In the genomic region with DNA sequence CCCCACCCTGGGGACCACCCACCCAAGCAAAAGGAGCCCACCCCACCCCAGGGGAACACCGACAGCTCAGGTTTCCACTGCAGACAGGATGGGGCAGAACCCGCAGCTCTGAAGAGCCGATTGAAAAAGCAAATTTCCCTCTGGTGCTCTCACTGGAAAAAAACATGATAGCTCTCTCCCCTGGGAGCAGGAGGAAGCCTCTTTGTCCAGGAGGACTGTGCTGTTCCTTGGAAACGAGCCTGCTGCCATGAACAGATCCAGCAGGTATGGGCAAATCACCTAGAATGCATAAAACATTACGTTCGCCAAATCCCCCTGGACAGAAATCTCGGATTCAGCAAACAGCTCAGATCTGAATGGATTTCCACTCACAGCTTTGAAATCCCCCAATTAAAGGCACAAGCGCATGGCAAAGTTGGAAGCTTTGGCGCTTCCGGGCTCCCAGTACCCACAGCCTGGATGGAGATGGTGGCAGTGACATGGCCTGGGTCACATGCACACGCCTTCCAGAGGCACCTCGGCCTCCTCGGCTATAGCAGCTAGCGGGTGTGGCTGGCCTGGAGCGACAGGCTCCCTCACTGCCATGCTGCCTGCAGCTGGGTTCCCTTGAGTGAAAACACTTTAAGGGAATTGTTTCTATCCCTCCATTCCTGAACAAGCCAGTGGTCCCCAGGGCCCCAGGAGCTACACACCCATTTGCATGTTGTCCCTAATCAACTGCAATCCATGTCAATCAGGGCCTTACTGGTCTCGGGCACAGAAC, we compare ENCODE assay signal across 21 cellular contexts. TPM values are rescaled to one million over a fixed set of nuclear protein-coding genes. Genes with fewer than 3 reads are reported as not detected.
DNase-seq lines count a peak whose midpoint lies in the region; ATAC-seq, FAIRE-seq and TF ChIP-seq lines count a peak whose summit lies in the region.
"Had no signal": no experiment of that assay in that cellular context is flagged by ENCODE, and none has a peak within 500 bp of the region (broad histone marks: within the 10 kb centered on the region; RNA-seq: fewer than 3 reads in every experiment).

No MANE protein-coding gene starts in this region.

- H3K4me3 Mint-ChIP-seq in neural crest cell: no peak overlapping the region
- H3K4me3 Mint-ChIP-seq: T-cell had no signal

- H3K27me3 Mint-ChIP-seq in neural crest cell (ENCODE audit: low read depth): peaks cover 3% of the 10 kb centered on the region
- H3K27me3 Mint-ChIP-seq: T-cell had no signal

- no peaks in the 10 kb centered on the region for H3K36me3 Mint-ChIP-seq in neural crest cell (ENCODE audit: low read depth)
- H3K36me3 Mint-ChIP-seq: T-cell had no signal

- H3K9ac ChIP-seq in NT2/D1 (ENCODE audit: insufficient read length, low read depth): peak overlapping the region; percentile 10
- H3K9ac ChIP-seq: KMS-11 had no signal

- TF ChIP-seq CTCF in neural crest cell (conservative IDR thresholded peaks at IDR 0.05): no peak

- H3K27ac Mint-ChIP-seq in neural crest cell (ENCODE audit: unreplicated experiment): peak overlapping the region; percentile 43
- H3K27ac Mint-ChIP-seq: T-cell had no signal

- FAIRE-seq in frontal cortex (lab: Jason Lieb, UNC): no peak
- FAIRE-seq: pancreas had no signal

- DNase-seq in DMS153 (lab: John Stamatoyannopoulos, UW) (peak; percentile 15), NCI-H1092 (lab: John Stamatoyannopoulos, UW) (peak; percentile 17), NT2/D1 (ENCODE audit: low read depth, low spot score) (no peak), neural crest cell (ENCODE audit: low read depth, low spot score) (no peak), frontal cortex (ENCODE audit: low spot score in 2 of 2) (no peak)
- DNase-seq in activated T-cell treated with anti-CD3 and anti-CD28 coated beads, Interleukin-2, amount 50 U/mL, for 48 hours: no peak
- DNase-seq: activated naive CD4-positive, alpha-beta T cell; AML-193; amygdala; cerebellar nuclear complex; COR-L47; effector memory CD4-positive, alpha-beta T cell; NCI-H226; stimulated activated CD4-positive, alpha-beta T cell treated with anti-CD3 and anti-CD28 coated beads, Interleukin-1b, Interleukin-23, amount 100 ng/mL, for 48 hours; stimulated activated naive CD8-positive, alpha-beta T cell treated with anti-CD3 and anti-CD28 coated beads, Interleukin-15, Interleukin-2, amounts not matched to agents 100 U/mL and 50 U/mL, for 24 hours; T-cell had no signal

- ATAC-seq in HG02623 (IDR thresholded peaks at IDR 0.05; ENCODE audit: unreplicated experiment): no peak
- ATAC-seq: stimulated activated naive CD8-positive, alpha-beta T cell treated with anti-CD3 and anti-CD28 coated beads, Interleukin-15, Interleukin-2, amounts not matched to agents 100 U/mL and 50 U/mL, for 24 hours; T-cell had no signal

- H3K36me3 ChIP-seq in NT2/D1 (ENCODE audit: insufficient read depth, insufficient read length, low read length): no peaks in the 10 kb centered on the region
- H3K36me3 ChIP-seq: pancreas had no signal

- H3K4me3 ChIP-seq in NT2/D1 (ENCODE audit: insufficient read length, low read depth): no peak overlapping the region
- H3K4me3 ChIP-seq: lung, pancreas, tibial nerve had no signal

- H3K9me3 Mint-ChIP-seq in neural crest cell: no peaks in the 10 kb centered on the region
- H3K9me3 Mint-ChIP-seq: T-cell had no signal

- no peaks in the 10 kb centered on the region for H3K27me3 ChIP-seq in NT2/D1 (ENCODE audit: insufficient read depth, insufficient read length)
- H3K27me3 ChIP-seq: pancreas, tibial nerve had no signal

- peaks cover 6% of the 10 kb centered on the region for H3K4me1 Mint-ChIP-seq in neural crest cell

- H3K9me3 ChIP-seq in NT2/D1 (ENCODE audit: insufficient read depth, low read length): no peaks in the 10 kb centered on the region
- H3K9me3 ChIP-seq: pancreas, tibial nerve had no signal

- peaks cover 8% of the 10 kb centered on the region for H3K4me1 ChIP-seq in NT2/D1 (ENCODE audit: insufficient read depth, insufficient read length)
- H3K4me1 ChIP-seq: pancreas, tibial nerve had no signal

RNA-seq across cellular contexts. Expression of gene CEBPG, which starts 59.1 kb away (rescaled TPM):
- 40.2 and 41.9 TPM in 2 replicates for total RNA-seq in neural crest cell
- total RNA-seq in frontal cortex: 54.6 TPM

Comparison
In these comparisons a context has a peak if more than half of its experiments do, and no peak if none do; other contexts are left out.
1. DNase-seq: peak in DMS153 (single experiment) and NCI-H1092 (single experiment); none in NT2/D1 (single experiment), neural crest cell (single experiment), frontal cortex (0 of 2) and activated T-cell treated with anti-CD3 and anti-CD28 coated beads, Interleukin-2, amount 50 U/mL, for 48 hours (0 of 2).